12 cellular contexts compared by ENCODE assay signal in genomic region chr1:184380468-184380867, GRCh38.
"Had no signal": no experiment of that assay in that cellular context is flagged by ENCODE, and none has a peak within 500 bp of the region (broad histone marks: within the 10 kb centered on the region; RNA-seq: fewer than 3 reads in every experiment).

No MANE protein-coding gene starts in this region.

- H3K4me1 Mint-ChIP-seq: activated naive CD8-positive, alpha-beta T cell treated with anti-CD3 and anti-CD28 coated beads for 36 hours had no signal

- DNase-seq: activated CD4-positive, alpha-beta T cell treated with anti-CD3 and anti-CD28 coated beads for 48 hours; activated gamma-delta T cell treated with Interleukin-2 at 50 U/mL for 16 hours; activated naive CD8-positive, alpha-beta T cell treated with anti-CD3 and anti-CD28 coated beads for 36 hours; amniotic stem cell; mesenchymal stem cell; nephron progenitor cell; occipital lobe; transverse colon; uterus had no signal

- H3K9me3 Mint-ChIP-seq: activated naive CD8-positive, alpha-beta T cell treated with anti-CD3 and anti-CD28 coated beads for 36 hours; nephron progenitor cell; stimulated activated naive CD8-positive, alpha-beta T cell treated with anti-CD3 and anti-CD28 coated beads, Interleukin-15, Interleukin-2, amounts not matched to agents 100 ng/mL and 50 ng/mL, for 24 hours; WTC11 had no signal

- ATAC-seq: WTC11 had no signal

- H3K36me3 Mint-ChIP-seq: activated naive CD8-positive, alpha-beta T cell treated with anti-CD3 and anti-CD28 coated beads for 36 hours; WTC11 had no signal

- H3K4me3 ChIP-seq: suprapubic skin, transverse colon, uterus had no signal

- H3K4me3 Mint-ChIP-seq: activated naive CD8-positive, alpha-beta T cell treated with anti-CD3 and anti-CD28 coated beads for 36 hours; nephron progenitor cell; stimulated activated naive CD8-positive, alpha-beta T cell treated with anti-CD3 and anti-CD28 coated beads, Interleukin-15, Interleukin-2, amounts not matched to agents 100 ng/mL and 50 ng/mL, for 24 hours; WTC11 had no signal

- H3K27ac Mint-ChIP-seq: activated naive CD8-positive, alpha-beta T cell treated with anti-CD3 and anti-CD28 coated beads for 36 hours; nephron progenitor cell; stimulated activated naive CD8-positive, alpha-beta T cell treated with anti-CD3 and anti-CD28 coated beads, Interleukin-15, Interleukin-2, amounts not matched to agents 100 ng/mL and 50 ng/mL, for 24 hours; WTC11 had no signal
